ENCODE assay signal across 8 cellular contexts in the genomic region with DNA sequence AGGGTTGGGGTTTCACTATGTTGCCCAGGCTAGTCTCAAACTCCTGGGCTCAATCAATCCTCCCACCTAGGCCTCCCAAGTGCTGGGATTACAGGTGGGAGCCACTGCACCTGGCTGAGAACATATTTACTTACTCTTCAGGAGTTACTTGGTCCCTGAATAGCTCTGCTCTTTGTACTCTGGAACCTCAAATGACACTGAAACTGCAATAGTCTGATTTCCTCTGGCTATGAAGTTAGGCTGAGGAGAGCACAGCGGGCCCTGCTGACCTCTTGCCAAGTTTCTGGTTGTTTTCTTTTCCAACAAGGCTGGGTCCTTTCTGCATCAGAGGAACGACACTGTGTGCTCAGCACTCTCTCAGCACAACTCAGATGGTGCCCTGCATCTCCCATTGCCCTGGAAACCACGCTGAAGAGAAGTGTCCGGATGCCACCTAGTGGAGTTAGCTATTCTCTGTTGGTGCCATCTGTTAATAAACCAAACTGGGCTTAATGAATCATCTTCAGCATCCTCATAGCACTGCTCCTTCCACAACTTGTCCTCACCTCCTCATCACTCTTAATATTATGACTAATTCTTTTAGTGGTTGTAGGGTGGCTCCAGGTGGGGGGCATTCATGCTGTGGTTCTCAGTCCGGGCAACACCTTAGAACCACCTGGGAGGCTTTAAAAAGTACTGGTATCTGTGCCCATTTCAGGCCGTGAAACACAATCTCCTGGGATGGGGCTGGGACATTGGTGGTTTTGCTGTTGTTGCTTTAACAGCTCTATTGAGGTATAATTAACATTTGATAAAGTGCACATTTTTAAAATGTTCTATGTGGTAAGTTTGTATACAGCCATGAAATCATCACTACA.
DNase-seq lines count a peak whose midpoint lies in the region; ATAC-seq lines count a peak whose summit lies in the region.

No MANE protein-coding gene starts in this region.

- DNase-seq in COLO668 (lab: John Stamatoyannopoulos, UW; ENCODE audit: unreplicated experiment) (peak; percentile 50), NCI-H226 (peak; percentile 68), memory B cell (ENCODE audit: low spot score in 2 of 2) (peak; percentile 34 to 49)
- DNase-seq in activated CD4-positive, alpha-beta T cell treated with anti-CD3 and anti-CD28 coated beads for 48 hours = peak; percentile 69
- DNase-seq in effector CD4-positive, alpha-beta T cell = peak; percentile 20
- peak; percentile 14 to 65 for DNase-seq in stimulated activated effector memory CD8-positive, alpha-beta T cell treated with anti-CD3 and anti-CD28 coated beads, Interleukin-12 subunit alpha, Interleukin-12 subunit beta, amount 100 ng/mL, for 72 hours (ENCODE audit: low spot score in 2 of 2)

- no peaks in the 10 kb centered on the region for H3K27me3 Mint-ChIP-seq in memory B cell

- H3K4me3 Mint-ChIP-seq in memory B cell = peak overlapping the region; percentile 11
- no peak overlapping the region for H3K4me3 Mint-ChIP-seq in stimulated activated effector memory CD8-positive, alpha-beta T cell treated with anti-CD3 and anti-CD28 coated beads, Interleukin-12 subunit alpha, Interleukin-12 subunit beta, amount 100 ng/mL, for 72 hours

- ATAC-seq in GM19328 (IDR thresholded peaks at IDR 0.05; ENCODE audit: unreplicated experiment) = peak; percentile 65
- peak; percentile 85 for ATAC-seq in HG03378 (IDR thresholded peaks at IDR 0.05; ENCODE audit: unreplicated experiment)
- ATAC-seq in memory B cell (ENCODE audit: low read depth) = peak; percentile 91
- peak; percentile 93 for ATAC-seq in stimulated activated effector memory CD8-positive, alpha-beta T cell treated with anti-CD3 and anti-CD28 coated beads, Interleukin-12 subunit alpha, Interleukin-12 subunit beta, amount 100 ng/mL, for 72 hours

- peak overlapping the region; percentile 50 for H3K27ac Mint-ChIP-seq in memory B cell
- no peak overlapping the region for H3K27ac Mint-ChIP-seq in stimulated activated effector memory CD8-positive, alpha-beta T cell treated with anti-CD3 and anti-CD28 coated beads, Interleukin-12 subunit alpha, Interleukin-12 subunit beta, amount 100 ng/mL, for 72 hours

- H3K4me1 Mint-ChIP-seq in memory B cell = peaks cover 18% of the 10 kb centered on the region
- H3K4me1 Mint-ChIP-seq in stimulated activated effector memory CD8-positive, alpha-beta T cell treated with anti-CD3 and anti-CD28 coated beads, Interleukin-12 subunit alpha, Interleukin-12 subunit beta, amount 100 ng/mL, for 72 hours = peaks cover 6% of the 10 kb centered on the region

- H3K9me3 Mint-ChIP-seq in memory B cell = peaks cover 1% of the 10 kb centered on the region
- peaks cover 2% of the 10 kb centered on the region for H3K9me3 Mint-ChIP-seq in stimulated activated effector memory CD8-positive, alpha-beta T cell treated with anti-CD3 and anti-CD28 coated beads, Interleukin-12 subunit alpha, Interleukin-12 subunit beta, amount 100 ng/mL, for 72 hours

- peaks cover 2% of the 10 kb centered on the region for H3K36me3 Mint-ChIP-seq in memory B cell
- no peaks in the 10 kb centered on the region for H3K36me3 Mint-ChIP-seq in stimulated activated effector memory CD8-positive, alpha-beta T cell treated with anti-CD3 and anti-CD28 coated beads, Interleukin-12 subunit alpha, Interleukin-12 subunit beta, amount 100 ng/mL, for 72 hours

Comparison
In these comparisons a context has a peak if more than half of its experiments do, and no peak if none do; other contexts are left out.
1. Peak in every context shown above with its lines: DNase-seq and ATAC-seq.